In the genomic region with DNA sequence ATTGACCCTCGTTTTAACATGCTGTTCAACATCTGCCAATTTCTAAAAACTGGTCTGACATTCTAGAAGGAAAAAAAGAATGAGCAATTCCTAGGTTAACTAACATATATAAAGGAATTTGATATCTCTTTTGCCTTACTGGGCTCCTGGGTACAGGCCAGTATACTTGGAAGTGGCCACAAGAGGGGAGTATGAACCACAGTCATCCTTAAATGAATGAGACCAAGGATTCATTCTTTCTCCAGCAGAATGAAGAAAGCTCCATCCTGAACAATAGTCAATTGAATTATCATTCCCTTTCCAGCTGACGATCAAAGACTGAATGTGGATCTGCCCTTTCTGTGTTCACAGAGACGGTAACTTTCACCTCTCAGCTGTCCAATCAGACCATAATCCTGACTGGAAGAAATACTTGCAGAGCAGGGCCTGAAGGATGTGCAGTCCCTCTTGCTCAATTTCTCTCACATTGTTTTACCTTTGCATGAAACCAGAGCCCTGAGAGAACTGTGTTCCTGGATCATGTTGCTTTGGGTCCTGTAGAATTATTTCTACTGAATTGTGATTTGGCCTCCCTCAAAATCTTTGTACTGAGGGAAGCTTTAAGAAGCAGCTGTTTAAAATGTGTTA, we compare ENCODE assay signal across 8 cellular contexts. TPM values are rescaled to one million over a fixed set of nuclear protein-coding genes. Genes with fewer than 3 reads are reported as not detected.
DNase-seq lines count a peak whose midpoint lies in the region; ATAC-seq and TF ChIP-seq lines count a peak whose summit lies in the region.

No MANE protein-coding gene starts in this region.

- H3K79me1 ChIP-seq in IMR-90 (ENCODE audit: low read depth in 1 of 2, low read length in 2 of 2), result no peaks in the 10 kb centered on the region

- DNase-seq in IMR-90 (peak; percentile 52), body of pancreas (peak in 2 of 4 donors; percentile 8 to 16), left kidney (ENCODE audit: low read depth, low spot score) (peak; percentile 59), CD14-positive monocyte (ENCODE audit: low spot score) (no peak)
- DNase-seq in activated CD4-positive, CD25-positive, alpha-beta regulatory T cell treated with anti-CD3 and anti-CD28 coated beads, Interleukin-2, amount 50 U/mL, for 72 hours, result no peak

- no peak overlapping the region for H4K5ac ChIP-seq in IMR-90 (ENCODE audit: low read depth, low read length)

- H3K9ac ChIP-seq in IMR-90 (ENCODE audit: low read depth, low read length), result no peak overlapping the region

- H3K27ac ChIP-seq in C4-2B (no peak overlapping the region), IMR-90 (ENCODE audit: insufficient read depth, low read length) (no peak overlapping the region), body of pancreas (no peak overlapping the region)

- BruUV-seq in IMR-90 (replicated peaks; lab: Mats Ljungman, UMichigan), result no TSS peak

- POLR2A ChIA-PET in IMR-90 (lab: Charles Lee; ENCODE audit: unreplicated experiment), result no interaction called here

- H3K4me3 ChIP-seq in IMR-90 (ENCODE audit: insufficient read depth, low read depth, low read length) (no peak overlapping the region), body of pancreas (no peak overlapping the region)

- no peak overlapping the region for H2BK120ac ChIP-seq in IMR-90 (ENCODE audit: low read depth, low read length)

- H4K91ac ChIP-seq in IMR-90 (ENCODE audit: insufficient read depth, low read depth, low read length), result no peak overlapping the region

- peaks cover 0 to 4% (median 0%) of the 10 kb centered on the region in 7 donors for H3K9me3 Mint-ChIP-seq in CD14-positive monocyte

- H2BK20ac ChIP-seq in IMR-90 (ENCODE audit: low read depth, low read length), result no peak overlapping the region

- in situ Hi-C loops in IMR-90 (cut with MboI; ENCODE audit: low sequenced_read_pairs), result loop anchor here (10.0 kb wide), 1 partner anchor 301 kb away; no protein-coding TSS in a partner anchor

- H3K4me1 ChIP-seq in IMR-90 (ENCODE audit: control insufficient read depth, insufficient read depth, low read length) (no peaks in the 10 kb centered on the region), body of pancreas (no peaks in the 10 kb centered on the region)

- intact Hi-C loops in IMR-90 (cut with micrococcal nuclease), result loop anchor here (5.0 kb wide), 2 partner anchors 293 to 668 kb away; no protein-coding TSS in a partner anchor
- intact Hi-C loops in body of pancreas (cut with DNase I), result no loop called here
- intact Hi-C loops in CD14-positive monocyte (cut with micrococcal nuclease), result no loop called here

- ATAC-seq in IMR-90 (ENCODE audit: low read depth) (peak; percentile 90), body of pancreas (no peak), GM18505 (IDR thresholded peaks at IDR 0.05; ENCODE audit: unreplicated experiment) (no peak), HG03025 (IDR thresholded peaks at IDR 0.05; ENCODE audit: low FRiP score, unreplicated experiment) (no peak)

- H2AFZ ChIP-seq in IMR-90 (replicated peaks; ENCODE audit: low read length, poor library complexity), result no peak overlapping the region

- TF ChIP-seq RAD21 in IMR-90 (IDR thresholded peaks at IDR 0.05; ENCODE audit: low read length), result peak; percentile 46

- no peak overlapping the region for H4K8ac ChIP-seq in IMR-90 (ENCODE audit: low read depth in 2 of 2, low read length in 2 of 2)

- H3K9me1 ChIP-seq in IMR-90 (ENCODE audit: insufficient read depth, low read length), result no peaks in the 10 kb centered on the region

- H3K4me2 ChIP-seq in IMR-90 (ENCODE audit: low read depth, low read length), result no peak overlapping the region

- CTCF ChIA-PET in IMR-90 (lab: Yijun Ruan, JAX), result interaction anchor here (0.9 kb wide), 1 partner anchor 304 kb away, joined by 3 read pairs; no protein-coding TSS in a partner anchor

- no peaks in the 10 kb centered on the region for H3K36me3 Mint-ChIP-seq in CD14-positive monocyte

- no peaks in the 10 kb centered on the region for H4K20me1 ChIP-seq in IMR-90 (ENCODE audit: insufficient read depth, low read length)

- no peak overlapping the region for H2AK9ac ChIP-seq in IMR-90 (replicated peaks; ENCODE audit: low read depth, low read length, poor library complexity)

- H3K4me3 Mint-ChIP-seq in CD14-positive monocyte, result no peak overlapping the region

- no peak overlapping the region for H3K4ac ChIP-seq in IMR-90 (ENCODE audit: low read depth, low read length)

- H3K27me3 Mint-ChIP-seq in CD14-positive monocyte (ENCODE audit: low read depth in 3 of 3), result peaks cover 0 to 2% (median 2%) of the 10 kb centered on the region in 3 donors

- no peak overlapping the region for H3K18ac ChIP-seq in IMR-90 (ENCODE audit: low read depth, low read length)

- H3K36me3 ChIP-seq in IMR-90 (ENCODE audit: control insufficient read depth, insufficient read depth, low read length), result no peaks in the 10 kb centered on the region
- H3K36me3 ChIP-seq in body of pancreas (replicated peaks in 1 of 2; ENCODE audit: insufficient read depth in 1 of 2, low read depth in 2 of 2), result no peaks in the 10 kb centered on the region

- H3K9me3 ChIP-seq in IMR-90 (ENCODE audit: control insufficient read depth, insufficient read depth, low read length) (no peaks in the 10 kb centered on the region), body of pancreas (no peaks in the 10 kb centered on the region)

- no peak overlapping the region for H3K23ac ChIP-seq in IMR-90 (ENCODE audit: low read depth, low read length)

- H3K14ac ChIP-seq in IMR-90 (replicated peaks; ENCODE audit: low read depth, low read length), result no peak overlapping the region

- WGBS in IMR-90 (ENCODE audit: extremely low coverage in 2 of 2, insufficient read length in 1 of 2), 2 experiments, result 44% methylated on average over 1 of the region's 3 CpGs; no CpG with 5 or more reads in 1 of the 2 experiments
- 35 to 40% methylated on average over 3 of the region's 3 CpGs for WGBS in body of pancreas, 2 donors

- no peak overlapping the region for H2AK5ac ChIP-seq in IMR-90 (ENCODE audit: low read depth, low read length)

- H3K27ac Mint-ChIP-seq in CD14-positive monocyte, result no peak overlapping the region

- H3K4me1 Mint-ChIP-seq in CD14-positive monocyte, result no peaks in the 10 kb centered on the region

- H2BK5ac ChIP-seq in IMR-90 (ENCODE audit: low read depth, low read length, poor library complexity, severe bottlenecking), result no peak overlapping the region

- H3K27me3 ChIP-seq in IMR-90 (ENCODE audit: control insufficient read depth, insufficient read depth, low read length), result peaks cover 7% of the 10 kb centered on the region
- H3K27me3 ChIP-seq in body of pancreas, result no peaks in the 10 kb centered on the region

- TF ChIP-seq CTCF in C4-2B (conservative IDR thresholded peaks at IDR 0.05), result peak; percentile 69
- TF ChIP-seq CTCF in IMR-90 (conservative IDR thresholded peaks at IDR 0.05; ENCODE audit: low read depth, low read length), result peak; percentile 50
- TF ChIP-seq CTCF in body of pancreas (IDR thresholded peaks at IDR 0.05), result peak in 4 of 7 experiments; percentile 3 to 23 (median 13)
- TF ChIP-seq CTCF in CD14-positive monocyte (IDR thresholded peaks at IDR 0.05), result no peak

- H2BK15ac ChIP-seq in IMR-90 (ENCODE audit: low read depth, low read length), result no peak overlapping the region

- dilution Hi-C loops in IMR-90 (cut with HindIII; ENCODE audit: low sequenced_read_pairs, unreplicated experiment), result no loop called here

- no peak overlapping the region for H3K56ac ChIP-seq in IMR-90 (ENCODE audit: extremely low read depth, insufficient read depth, low read length)

- TF ChIP-seq POLR2A in IMR-90 (IDR thresholded peaks at IDR 0.05; ENCODE audit: low read depth, low read length) (no peak), body of pancreas (IDR thresholded peaks at IDR 0.05) (no peak), GM18505 (IDR thresholded peaks at IDR 0.05; ENCODE audit: borderline replicate concordance, extremely low read depth, insufficient read depth, insufficient read length) (no peak)

TF ChIP-seq in IMR-90, 13 proteins besides CTCF, POLR2A, EP300 and RAD21:
- TF ChIP-seq BHLHE40 (IDR thresholded peaks at IDR 0.05; ENCODE audit: low read depth, low read length) (no peak), SMC3 (IDR thresholded peaks at IDR 0.05; ENCODE audit: low read depth, low read length) (peak; percentile 45; the same call in 1 of the 2 replicates)

RNA-seq across cellular contexts. Expression of a gene that starts 14.8 kb away (rescaled TPM):
- total RNA-seq in IMR-90 (2012; rRNA removed) (not detected in 2 replicates), body of pancreas (100 to 1,000 TPM; 137 to 141 TPM)
- polyA plus RNA-seq in IMR-90 (2012; rRNA removed) (not detected in 2 replicates), CD14-positive monocyte (not detected)
- polyA plus RNA-seq in IMR-90 (2012; cell fraction: cytosol; rRNA removed), result not detected in 2 replicates
- not detected in 2 replicates for polyA plus RNA-seq in IMR-90 (2012; cell fraction: nucleus; rRNA removed; ENCODE audit: low replicate concordance)

Comparison
In these comparisons a context has a peak if more than half of its experiments do, and no peak if none do; other contexts are left out.
1. DNase-seq: peak in IMR-90 (single experiment) and left kidney (single experiment); none in CD14-positive monocyte (single experiment) and activated CD4-positive, CD25-positive, alpha-beta regulatory T cell treated with anti-CD3 and anti-CD28 coated beads, Interleukin-2, amount 50 U/mL, for 72 hours (single experiment).
2. RNA of a gene that starts 14.8 kb away (total RNA-seq): 137 to 141 TPM in body of pancreas; not detected in IMR-90; every median in the first group is over 100 times any median in the second.